ENCODE assay signal across 1 cellular context in genomic region chrX:132101799-132102198, GRCh38.
TF ChIP-seq lines count a peak whose summit lies in the region.

No MANE protein-coding gene starts in this region.

TF ChIP-seq in GM23338, 12 proteins besides CTCF, POLR2A, EP300 and RAD21 (continued from another document):
- TF ChIP-seq ZNF462 (CRISPR knock-in tag; IDR thresholded peaks at IDR 0.05): no peak
- TF ChIP-seq JUNB (IDR thresholded peaks at IDR 0.05; ENCODE audit: unreplicated experiment): no peak
- TF ChIP-seq ZNF114 (CRISPR knock-in tag; IDR thresholded peaks at IDR 0.05): no peak
- TF ChIP-seq EZH2phosphoT487 (IDR thresholded peaks at IDR 0.05; ENCODE audit: unreplicated experiment): no peak
- TF ChIP-seq STAT1 (IDR thresholded peaks at IDR 0.05; ENCODE audit: unreplicated experiment): no peak
- no peak for TF ChIP-seq ETS1 (IDR thresholded peaks at IDR 0.05)
- TF ChIP-seq POLR2AphosphoS5 (IDR thresholded peaks at IDR 0.05; ENCODE audit: low read depth): no peak
- TF ChIP-seq ZNF331 (CRISPR knock-in tag; IDR thresholded peaks at IDR 0.05; ENCODE audit: low read depth): no peak
